ENCODE assay signal across 6 cellular contexts in genomic region chr3:75607996-75608395, GRCh38. TPM values are rescaled to one million over a fixed set of nuclear protein-coding genes. Genes with fewer than 3 reads are reported as not detected.
"Had no signal": no experiment of that assay in that cellular context is flagged by ENCODE, and none has a peak within 500 bp of the region (broad histone marks: within the 10 kb centered on the region; RNA-seq: fewer than 3 reads in every experiment).

No MANE protein-coding gene starts in this region.

RNA-seq across cellular contexts. Expression of gene FRG2C, which starts 56.1 kb away (rescaled TPM):
- total RNA-seq: M059J, PC-3, Peyer's patch, Right ventricle myocardium inferior, RPMI7951, SJCRH30 had no signal
